Comparison of ENCODE assay signal across 5 cellular contexts in the genomic region with DNA sequence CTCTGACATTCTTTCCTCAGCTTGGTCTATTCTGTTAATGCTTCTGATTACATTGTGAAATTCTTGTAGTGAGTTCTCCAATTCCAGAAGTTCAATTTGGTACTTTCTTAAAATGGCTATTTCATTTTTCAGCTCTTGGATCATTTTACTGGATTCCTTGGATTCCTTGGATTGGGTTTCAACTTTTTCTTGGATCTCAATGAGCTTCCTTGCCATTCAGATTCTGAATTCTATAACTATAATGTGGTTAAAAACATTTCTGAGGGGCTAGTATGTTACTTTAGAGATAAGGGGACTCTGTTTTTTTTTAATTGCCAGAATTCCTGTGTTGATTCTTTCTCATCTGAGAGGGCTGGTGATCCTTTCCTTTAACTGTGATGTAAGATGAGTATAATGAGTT.
"Had no signal": no experiment of that assay in that cellular context is flagged by ENCODE, and none has a peak within 500 bp of the region (broad histone marks: within the 10 kb centered on the region; RNA-seq: fewer than 3 reads in every experiment).

No MANE protein-coding gene starts in this region.

- H2AFZ ChIP-seq: GM23338 had no signal

- H3K4me2 ChIP-seq: GM23338 had no signal

- H3K4me3 ChIP-seq: GM23338 had no signal

- DNase-seq: H9, HCEC 1CT, KBM-7 had no signal

- ATAC-seq: GM23338, HepG2 had no signal
